Comparison of ENCODE assay signal across 26 cellular contexts in genomic region chr2:127609031-127609751, GRCh38. TPM values are rescaled to one million over a fixed set of nuclear protein-coding genes. Genes with fewer than 3 reads are reported as not detected.
A peak's percentile ranks its signal among the peaks of the same experiment; 100 is the strongest.
DNase-seq lines count a peak whose midpoint lies in the region; ATAC-seq, FAIRE-seq and TF ChIP-seq lines count a peak whose summit lies in the region.
"Had no signal": no experiment of that assay in that cellular context is flagged by ENCODE, and none has a peak within 500 bp of the region (broad histone marks: within the 10 kb centered on the region; RNA-seq: fewer than 3 reads in every experiment).

No MANE protein-coding gene starts in this region.

- H3K27ac ChIP-seq in upper lobe of right lung = no peak overlapping the region
- H3K27ac ChIP-seq: KMS-11, neutrophil, SJCRH30 had no signal

- CTCF ChIA-PET in activated CD8-positive, alpha-beta T cell treated with anti-CD3 and anti-CD28 coated beads, Interleukin-2, amount 10 ng/mL, durations not matched to agents 7 days and 5 days (lab: Charles Lee) = interaction anchor here (1.8 to 2.2 kb wide), 2 partner anchors 18 kb away, joined by 9 to 16 read pairs; no protein-coding TSS in a partner anchor

- peaks cover 16% of the 10 kb centered on the region for H3K4me1 Mint-ChIP-seq in activated CD8-positive, alpha-beta T cell treated with anti-CD3 and anti-CD28 coated beads, Interleukin-2, amount 10 ng/mL, durations not matched to agents 7 days and 5 days (ENCODE audit: low read depth)
- H3K4me1 Mint-ChIP-seq in naive thymus-derived CD8-positive, alpha-beta T cell = peaks cover 4 to 16% (median 7%) of the 10 kb centered on the region in 4 donors
- H3K4me1 Mint-ChIP-seq: brain; CD4-positive, CD25-positive, alpha-beta regulatory T cell had no signal

- ATAC-seq in Right ventricle myocardium inferior = no peak
- peak; percentile 30 for ATAC-seq in activated CD8-positive, alpha-beta T cell treated with anti-CD3 and anti-CD28 coated beads, Interleukin-2, amount 10 ng/mL, durations not matched to agents 7 days and 5 days
- peak; percentile 35 to 38 for ATAC-seq in naive thymus-derived CD8-positive, alpha-beta T cell
- peak; percentile 12 for ATAC-seq in upper lobe of right lung
- no peak for ATAC-seq in HG03159 (IDR thresholded peaks at IDR 0.05; ENCODE audit: unreplicated experiment)

- no peaks in the 10 kb centered on the region for H3K9me3 ChIP-seq in upper lobe of right lung
- H3K9me3 ChIP-seq: neutrophil had no signal

- POLR2A ChIA-PET in activated CD8-positive, alpha-beta T cell treated with anti-CD3 and anti-CD28 coated beads, Interleukin-2, amount 10 ng/mL, durations not matched to agents 7 days and 5 days (lab: Charles Lee) = no interaction called here
- POLR2A ChIA-PET in naive thymus-derived CD8-positive, alpha-beta T cell (lab: Charles Lee) = interaction anchor here (1.6 kb wide), 1 partner anchor 45 kb away, joined by 3 read pairs; no protein-coding TSS in a partner anchor

- H3K27me3 Mint-ChIP-seq in activated CD8-positive, alpha-beta T cell treated with anti-CD3 and anti-CD28 coated beads, Interleukin-2, amount 10 ng/mL, durations not matched to agents 7 days and 5 days (ENCODE audit: low read depth) = peaks cover 9% of the 10 kb centered on the region
- no peaks in the 10 kb centered on the region for H3K27me3 Mint-ChIP-seq in naive thymus-derived CD8-positive, alpha-beta T cell

- DNase-seq in cardiac septum (ENCODE audit: low spot score) (peak; percentile 71), Right ventricle myocardium inferior (ENCODE audit: missing footprints) (no peak), upper lobe of right lung (peak; percentile 52), foreskin melanocyte (no peak), GM19239 (ENCODE audit: insufficient read length, low spot score) (no peak)
- DNase-seq in activated CD8-positive, alpha-beta T cell treated with anti-CD3 and anti-CD28 coated beads, Interleukin-2, amount 10 ng/mL, durations not matched to agents 7 days and 5 days = no peak
- no peak for DNase-seq in naive thymus-derived CD8-positive, alpha-beta T cell
- DNase-seq: activated T-cell treated with anti-CD3 and anti-CD28 coated beads, Interleukin-2, amount 50 U/mL, for 48 hours; CD4-positive, CD25-positive, alpha-beta regulatory T cell; DMS153; GF-D8; left colon; MV-4-11; NCI-H187; NCI-H82; OCI-M1; SJCRH30 had no signal

- H3K27ac Mint-ChIP-seq in activated CD8-positive, alpha-beta T cell treated with anti-CD3 and anti-CD28 coated beads, Interleukin-2, amount 10 ng/mL, durations not matched to agents 7 days and 5 days = no peak overlapping the region
- peak overlapping the region in 4 of 10 donors; percentile 8 to 51 (median 30) for H3K27ac Mint-ChIP-seq in naive thymus-derived CD8-positive, alpha-beta T cell
- H3K27ac Mint-ChIP-seq: brain; CD4-positive, CD25-positive, alpha-beta regulatory T cell had no signal

- TF ChIP-seq CTCF in upper lobe of right lung (IDR thresholded peaks at IDR 0.05) = no peak

- no peaks in the 10 kb centered on the region for H3K27me3 ChIP-seq in upper lobe of right lung
- H3K27me3 ChIP-seq: neutrophil, SJCRH30 had no signal

- H3K4me3 ChIP-seq in upper lobe of right lung = no peak overlapping the region
- H3K4me3 ChIP-seq: SJCRH30 had no signal

- no peak overlapping the region for H3K4me3 Mint-ChIP-seq in activated CD8-positive, alpha-beta T cell treated with anti-CD3 and anti-CD28 coated beads, Interleukin-2, amount 10 ng/mL, durations not matched to agents 7 days and 5 days
- H3K4me3 Mint-ChIP-seq in naive thymus-derived CD8-positive, alpha-beta T cell = no peak overlapping the region
- H3K4me3 Mint-ChIP-seq: brain; CD4-positive, CD25-positive, alpha-beta regulatory T cell had no signal

- H3K36me3 Mint-ChIP-seq in activated CD8-positive, alpha-beta T cell treated with anti-CD3 and anti-CD28 coated beads, Interleukin-2, amount 10 ng/mL, durations not matched to agents 7 days and 5 days (ENCODE audit: low read depth) = peaks cover 5% of the 10 kb centered on the region
- H3K36me3 Mint-ChIP-seq in naive thymus-derived CD8-positive, alpha-beta T cell = peaks cover 0 to 10% (median 10%) of the 10 kb centered on the region in 3 donors
- H3K36me3 Mint-ChIP-seq: brain had no signal

- H3K9me3 Mint-ChIP-seq in activated CD8-positive, alpha-beta T cell treated with anti-CD3 and anti-CD28 coated beads, Interleukin-2, amount 10 ng/mL, durations not matched to agents 7 days and 5 days (ENCODE audit: insufficient read depth) = peaks cover 10% of the 10 kb centered on the region
- peaks cover 5 to 18% (median 13%) of the 10 kb centered on the region in 9 donors for H3K9me3 Mint-ChIP-seq in naive thymus-derived CD8-positive, alpha-beta T cell

- no peaks in the 10 kb centered on the region for H3K4me1 ChIP-seq in upper lobe of right lung

- FAIRE-seq in GM19239 (lab: Jason Lieb, UNC) = no peak
- FAIRE-seq: colon, endometrium had no signal

- intact Hi-C loops in cardiac septum (cut with DNase I) (no loop called here), Right ventricle myocardium inferior (cut with DNase I) (no loop called here), upper lobe of right lung (cut with DNase I) (no loop called here)

- no peaks in the 10 kb centered on the region for H3K36me3 ChIP-seq in upper lobe of right lung
- H3K36me3 ChIP-seq: SJCRH30 had no signal

RNA-seq across cellular contexts. Expression of gene GPR17, which starts 36.8 kb away (rescaled TPM):
- 0.19 TPM for total RNA-seq in cardiac septum
- total RNA-seq in Right ventricle myocardium inferior = 0.16 TPM
- total RNA-seq in activated CD8-positive, alpha-beta T cell treated with anti-CD3 and anti-CD28 coated beads, Interleukin-2, amount 10 ng/mL, durations not matched to agents 7 days and 5 days = not detected
- not detected for total RNA-seq in naive thymus-derived CD8-positive, alpha-beta T cell
- polyA plus RNA-seq in naive thymus-derived CD8-positive, alpha-beta T cell = not detected
- 0.49 TPM for total RNA-seq in upper lobe of right lung
- total RNA-seq: CD4-positive, CD25-positive, alpha-beta regulatory T cell; renal cortical epithelial cell; SJCRH30; T-helper 1 cell treated with Interleukin-12 subunit alpha and Interleukin-12 subunit beta and Interleukin-4 antibody, amounts not matched to agents 30 ng/mL and 1 ng/mL, for 36 hours had no signal
- polyA plus RNA-seq: AG04450; CD4-positive, CD25-positive, alpha-beta regulatory T cell had no signal

Comparison
In these comparisons a context has a peak if more than half of its experiments do, and no peak if none do; other contexts are left out.
1. DNase-seq: peak in cardiac septum (single experiment) and upper lobe of right lung (single experiment); none in Right ventricle myocardium inferior (single experiment), activated CD8-positive, alpha-beta T cell treated with anti-CD3 and anti-CD28 coated beads, Interleukin-2, amount 10 ng/mL, durations not matched to agents 7 days and 5 days (single experiment), naive thymus-derived CD8-positive, alpha-beta T cell (0 of 10), foreskin melanocyte (single experiment) and GM19239 (single experiment).
2. ATAC-seq: peak in activated CD8-positive, alpha-beta T cell treated with anti-CD3 and anti-CD28 coated beads, Interleukin-2, amount 10 ng/mL, durations not matched to agents 7 days and 5 days (single experiment), naive thymus-derived CD8-positive, alpha-beta T cell (2 of 2) and upper lobe of right lung (single experiment); none in Right ventricle myocardium inferior (single experiment) and HG03159 (single experiment).